Comparison of ENCODE assay signal across 31 cellular contexts in the genomic region with DNA sequence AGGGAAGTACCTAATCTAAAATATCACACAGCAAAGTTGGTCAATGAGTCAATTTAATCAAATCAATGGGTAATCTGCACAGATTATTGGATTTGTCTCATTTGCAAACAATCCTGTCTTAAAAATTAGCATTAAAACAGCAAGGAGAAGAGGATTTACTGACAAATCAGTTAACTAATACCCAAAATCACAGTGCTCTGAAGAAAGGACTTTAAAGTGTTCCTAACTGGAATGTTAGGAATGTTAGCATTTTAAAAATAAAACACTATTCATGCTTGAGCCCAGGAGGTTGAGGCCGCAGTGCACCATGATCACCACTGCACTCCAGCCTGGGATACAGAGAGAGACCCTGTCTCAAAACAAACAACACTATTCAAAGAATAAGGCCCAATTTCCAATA.
DNase-seq lines count a peak whose midpoint lies in the region; ATAC-seq, FAIRE-seq and TF ChIP-seq lines count a peak whose summit lies in the region.
"Had no signal": no experiment of that assay in that cellular context is flagged by ENCODE, and none has a peak within 500 bp of the region (broad histone marks: within the 10 kb centered on the region; RNA-seq: fewer than 3 reads in every experiment).

No MANE protein-coding gene starts in this region.

- peaks cover 48% of the 10 kb centered on the region for H3K4me1 Mint-ChIP-seq in chondrocyte (ENCODE audit: low read depth)

- no peak for TF ChIP-seq POLR2A in HepG2 (IDR thresholded peaks at IDR 0.05; ENCODE audit: insufficient read depth in 1 of 2, low read depth in 2 of 2, low read length in 2 of 2)
- no peak for TF ChIP-seq POLR2A in right lobe of liver (IDR thresholded peaks at IDR 0.05)

- H3K36me3 ChIP-seq in HepG2 (replicated peaks in 1 of 2; ENCODE audit: control insufficient read depth in 1 of 2, insufficient read depth in 2 of 2, low read length in 2 of 2) = no peaks in the 10 kb centered on the region
- no peaks in the 10 kb centered on the region for H3K36me3 ChIP-seq in right lobe of liver
- H3K36me3 ChIP-seq: ascending aorta, gastrocnemius medialis, right atrium auricular region, spleen had no signal

- BruUV-seq in HepG2 (replicated peaks; lab: Mats Ljungman, UMichigan) = no TSS peak

- no peaks in the 10 kb centered on the region for H3K9me3 Mint-ChIP-seq in chondrocyte (ENCODE audit: low read depth)
- H3K9me3 Mint-ChIP-seq: mesothelial cell of epicardium; natural killer cell treated with Interleukin-12 subunit alpha and Interleukin-12 subunit beta and Interleukin-15 and Interleukin-18, amount 100 ng/mL, for 72 hours had no signal

- WGBS in HepG2 (ENCODE audit: low lambda C conversion rate) = 91% methylated on average over 1 of the region's 1 CpG
- WGBS in right lobe of liver (ENCODE audit: insufficient coverage, low coverage, low lambda C conversion rate, missing lambda C conversion rate) = 80% methylated on average over 1 of the region's 1 CpG

- H3K27me3 ChIP-seq in HepG2 (ENCODE audit: control insufficient read depth in 1 of 2, insufficient read depth in 2 of 2, low read length in 2 of 2) = no peaks in the 10 kb centered on the region
- H3K27me3 ChIP-seq in right lobe of liver = no peaks in the 10 kb centered on the region
- H3K27me3 ChIP-seq: ascending aorta, gastrocnemius medialis, right atrium auricular region, spleen had no signal

- no peak overlapping the region for H3K4me2 ChIP-seq in HepG2 (ENCODE audit: low read depth, low read length)

- no peak for FAIRE-seq in HepG2 (lab: Jason Lieb, UNC)
- FAIRE-seq: HTR-8/SVneo had no signal

- no peaks in the 10 kb centered on the region for H3K27me3 Mint-ChIP-seq in chondrocyte (ENCODE audit: low read depth)
- H3K27me3 Mint-ChIP-seq: activated naive CD8-positive, alpha-beta T cell treated with anti-CD3 and anti-CD28 coated beads, Interleukin-2, amount 10 ng/mL, durations not matched to agents 7 days and 5 days; natural killer cell treated with Interleukin-12 subunit alpha and Interleukin-12 subunit beta and Interleukin-15 and Interleukin-18, amount 100 ng/mL, for 72 hours had no signal

- H3K4me3 ChIP-seq in HepG2 (replicated peaks in 1 of 3; ENCODE audit: insufficient read depth in 1 of 3, low read depth in 2 of 3, low read length in 3 of 3) (no peak overlapping the region), right lobe of liver (no peak overlapping the region)
- H3K4me3 ChIP-seq: ascending aorta, gastrocnemius medialis, right atrium auricular region, spleen had no signal

- peaks cover 3% of the 10 kb centered on the region for H3K79me2 ChIP-seq in HepG2 (ENCODE audit: insufficient read depth, low read length)

- TF ChIP-seq EP300 in HepG2 (IDR thresholded peaks at IDR 0.05; ENCODE audit: low read depth in 2 of 2, low read length in 2 of 2) = no peak
- no peak for TF ChIP-seq EP300 in HepG2 (CRISPR knock-in tag; IDR thresholded peaks at IDR 0.05; ENCODE audit: borderline replicate concordance)

- in situ Hi-C loops in HepG2 (cut with HindIII; ENCODE audit: extremely low pct_ligation_motif_present, low pct_unique_long_range_greater_than_20kb) = no loop called here

- H3K27ac ChIP-seq in HepG2 (ENCODE audit: extremely low read length, insufficient read depth, low read length) (no peak overlapping the region), right lobe of liver (no peak overlapping the region)
- H3K27ac ChIP-seq: ascending aorta, gastrocnemius medialis, right atrium auricular region, spleen had no signal

- POLR2A ChIA-PET in HepG2 (lab: Yijun Ruan, JAX) = no interaction called here
- POLR2A ChIA-PET in HEK293T (lab: Yijun Ruan, JAX) = no interaction called here

- peak; percentile 56; the same call in 2 of the 3 replicates for ATAC-seq in HepG2
- no peak for ATAC-seq in right lobe of liver
- ATAC-seq in GM19467 (IDR thresholded peaks at IDR 0.05; ENCODE audit: unreplicated experiment) = no peak
- ATAC-seq: activated CD8-positive, alpha-beta T cell treated with anti-CD3 and anti-CD28 coated beads, Interleukin-2, amount 10 ng/mL, durations not matched to agents 7 days and 5 days; gastrocnemius medialis; HCT116; left ventricle myocardium superior; natural killer cell treated with Interleukin-12 subunit alpha and Interleukin-12 subunit beta and Interleukin-15 and Interleukin-18, amount 100 ng/mL, for 72 hours had no signal

- no peaks in the 10 kb centered on the region for H3K36me3 Mint-ChIP-seq in chondrocyte (ENCODE audit: low read depth)
- H3K36me3 Mint-ChIP-seq: mesothelial cell of epicardium; natural killer cell treated with Interleukin-12 subunit alpha and Interleukin-12 subunit beta and Interleukin-15 and Interleukin-18, amount 100 ng/mL, for 72 hours had no signal

- TF ChIP-seq RAD21 in HepG2 (CRISPR knock-in tag; IDR thresholded peaks at IDR 0.05) = no peak

- H3K9me3 ChIP-seq in HepG2 (ENCODE audit: low read length) = no peaks in the 10 kb centered on the region
- no peaks in the 10 kb centered on the region for H3K9me3 ChIP-seq in right lobe of liver
- H3K9me3 ChIP-seq: ascending aorta, gastrocnemius medialis, right atrium auricular region, spleen had no signal

- no peak for DNase-seq in HepG2 (ENCODE audit: low spot score)
- DNase-seq in right lobe of liver = no peak
- no peak for DNase-seq in chondrocyte (ENCODE audit: low spot score)
- DNase-seq in myocyte (ENCODE audit: low read depth) = peak; percentile 9
- DNase-seq in activated CD8-positive, alpha-beta memory T cell treated with anti-CD3 and anti-CD28 coated beads for 24 hours = no peak
- no peak for DNase-seq in T-helper 9 cell
- no peak for DNase-seq in HEK293T (ENCODE audit: extremely low spot score)
- DNase-seq: 8988T; activated CD8-positive, alpha-beta T cell treated with anti-CD3 and anti-CD28 coated beads, Interleukin-2, amount 10 ng/mL, durations not matched to agents 7 days and 5 days; activated gamma-delta T cell; activated naive CD8-positive, alpha-beta T cell treated with anti-CD3 and anti-CD28 coated beads, Interleukin-2, amount 10 ng/mL, durations not matched to agents 7 days and 5 days; activated T-cell treated with anti-CD3 and anti-CD28 coated beads for 4 hours; central memory CD4-positive, alpha-beta T cell; gastrocnemius medialis; hippocampal formation; Karpas-422; left ventricle myocardium superior; NCI-H1436; NCI-H2081 treated with DMSO at 0.1 percent for 48 hours; NCI-H345; NCI-H748 treated with DMSO at 0.1 percent for 48 hours; spleen; stimulated activated CD4-positive, alpha-beta T cell treated with anti-CD3 and anti-CD28 coated beads, Interleukin-2, amount 100 ng/mL, for 48 hours; T-helper 2 cell had no signal

- CTCF ChIA-PET in HepG2 (lab: Yijun Ruan, JAX; ENCODE audit: low intra/inter-chr PET ratio, low total read pairs) (no interaction called here), HEK293T (lab: Yijun Ruan, JAX) (interaction anchor here (0.7 kb wide), 1 partner anchor 18 kb away, joined by 3 read pairs; no protein-coding TSS in a partner anchor)

- TF ChIP-seq CTCF in HepG2 (CRISPR knock-in tag; IDR thresholded peaks at IDR 0.05) (no peak), right lobe of liver (IDR thresholded peaks at IDR 0.05) (no peak), chondrocyte (IDR thresholded peaks at IDR 0.05) (no peak)

- H3K4me1 ChIP-seq in HepG2 (ENCODE audit: insufficient read depth, low read length) = peaks cover 10% of the 10 kb centered on the region
- no peaks in the 10 kb centered on the region for H3K4me1 ChIP-seq in right lobe of liver

- no peak overlapping the region for H2AFZ ChIP-seq in HepG2 (ENCODE audit: low read length)

- no peak overlapping the region for H3K4me3 Mint-ChIP-seq in chondrocyte (ENCODE audit: unreplicated experiment)
- H3K4me3 Mint-ChIP-seq: activated CD8-positive, alpha-beta T cell treated with anti-CD3 and anti-CD28 coated beads, Interleukin-2, amount 10 ng/mL, durations not matched to agents 7 days and 5 days; activated naive CD8-positive, alpha-beta T cell treated with anti-CD3 and anti-CD28 coated beads, Interleukin-2, amount 10 ng/mL, durations not matched to agents 7 days and 5 days; mesothelial cell of epicardium; natural killer cell treated with Interleukin-12 subunit alpha and Interleukin-12 subunit beta and Interleukin-15 and Interleukin-18, amount 100 ng/mL, for 72 hours had no signal

- intact Hi-C loops in HepG2 (cut with micrococcal nuclease; ENCODE audit: unreplicated experiment) = no loop called here
- intact Hi-C loops in right lobe of liver (cut with DNase I) = no loop called here

- H3K9ac ChIP-seq in HepG2 (ENCODE audit: insufficient read depth, low read depth, low read length) = no peak overlapping the region

- peak overlapping the region; percentile 50 for H3K27ac Mint-ChIP-seq in chondrocyte (ENCODE audit: unreplicated experiment)
- H3K27ac Mint-ChIP-seq: activated CD8-positive, alpha-beta T cell treated with anti-CD3 and anti-CD28 coated beads, Interleukin-2, amount 10 ng/mL, durations not matched to agents 7 days and 5 days; activated naive CD8-positive, alpha-beta T cell treated with anti-CD3 and anti-CD28 coated beads, Interleukin-2, amount 10 ng/mL, durations not matched to agents 7 days and 5 days; mesothelial cell of epicardium; natural killer cell treated with Interleukin-12 subunit alpha and Interleukin-12 subunit beta and Interleukin-15 and Interleukin-18, amount 100 ng/mL, for 72 hours had no signal

- H4K20me1 ChIP-seq in HepG2 (ENCODE audit: insufficient read depth, low read length) = no peaks in the 10 kb centered on the region

TF ChIP-seq in HepG2, 621 proteins besides CTCF, POLR2A, EP300 and RAD21 (continues in another document):
- TF ChIP-seq CREB1 (IDR thresholded peaks at IDR 0.05) = no peak
- TF ChIP-seq CREB1 (CRISPR knock-in tag; IDR thresholded peaks at IDR 0.05) = no peak
- no peak for TF ChIP-seq MXD4 (CRISPR knock-in tag; IDR thresholded peaks at IDR 0.05)
- no peak for TF ChIP-seq MXD1 (CRISPR knock-in tag; IDR thresholded peaks at IDR 0.05)
- no peak for TF ChIP-seq ARNTL (CRISPR knock-in tag; IDR thresholded peaks at IDR 0.05)
- TF ChIP-seq KAT8 (CRISPR knock-in tag; IDR thresholded peaks at IDR 0.05) = no peak

TF ChIP-seq in HEK293T, 16 proteins besides CTCF, POLR2A, EP300 and RAD21 (continues in another document):
- TF ChIP-seq NFRKB (IDR thresholded peaks at IDR 0.05) = no peak
- TF ChIP-seq LEF1 (IDR thresholded peaks at IDR 0.05; ENCODE audit: borderline replicate concordance) = no peak
- no peak for TF ChIP-seq ZNF384 (IDR thresholded peaks at IDR 0.05)
- no peak for TF ChIP-seq CTBP1 (IDR thresholded peaks at IDR 0.05; ENCODE audit: borderline replicate concordance)
- TF ChIP-seq BHLHE40 (IDR thresholded peaks at IDR 0.05; ENCODE audit: borderline replicate concordance) = no peak
- TF ChIP-seq FOXA1 (IDR thresholded peaks at IDR 0.05) = no peak
- no peak for TF ChIP-seq FOXK2 (IDR thresholded peaks at IDR 0.05)
- no peak for TF ChIP-seq FOXM1 (IDR thresholded peaks at IDR 0.05; ENCODE audit: borderline replicate concordance)
- TF ChIP-seq ARNT (IDR thresholded peaks at IDR 0.05) = no peak
- TF ChIP-seq ELF4 (IDR thresholded peaks at IDR 0.05) = no peak
